Comparison of ENCODE assay signal across 8 cellular contexts in genomic region chr1:207579436-207579799, GRCh38.
DNase-seq lines count a peak whose midpoint lies in the region; ATAC-seq, FAIRE-seq and TF ChIP-seq lines count a peak whose summit lies in the region.

No MANE protein-coding gene starts in this region.

- H4K20me1 ChIP-seq in OCI-LY1 (ENCODE audit: insufficient read depth, low read length) (no peaks in the 10 kb centered on the region), astrocyte (ENCODE audit: insufficient read depth, low read length) (no peaks in the 10 kb centered on the region)

- H3K4me3 ChIP-seq in OCI-LY1 (ENCODE audit: low read depth, low read length, poor library complexity, severe bottlenecking), result no peak overlapping the region
- no peak overlapping the region for H3K4me3 ChIP-seq in astrocyte (ENCODE audit: insufficient read depth, low read depth, low read length)

- peak; percentile 39 for DNase-seq in DMS153 (lab: John Stamatoyannopoulos, UW)
- DNase-seq in GM19239 (ENCODE audit: insufficient read length, low spot score), result peak; percentile 14
- DNase-seq in astrocyte (ENCODE audit: low read depth), result peak; percentile 30
- peak; percentile 78 for DNase-seq in iris pigment epithelial cell (ENCODE audit: low read depth)
- peak; percentile 31 for DNase-seq in stimulated activated CD4-positive, alpha-beta T cell treated with anti-CD3 and anti-CD28 coated beads, Interleukin-4, amount 100 ng/mL, for 24 hours
- no peak for DNase-seq in frontal cortex (ENCODE audit: low spot score in 2 of 2)

- H2AFZ ChIP-seq in OCI-LY1 (ENCODE audit: low read length) (no peak overlapping the region), astrocyte (ENCODE audit: low read depth, low read length) (no peak overlapping the region)

- H3K4me1 Mint-ChIP-seq in astrocyte (ENCODE audit: low read depth, unreplicated experiment), result peaks cover 12% of the 10 kb centered on the region

- H3K9ac ChIP-seq in OCI-LY1 (ENCODE audit: low read length) (no peak overlapping the region), astrocyte (ENCODE audit: low read length) (no peak overlapping the region)

- no peaks in the 10 kb centered on the region for H3F3A ChIP-seq in OCI-LY1 (ENCODE audit: insufficient read depth, low read length)

- no peak overlapping the region for H3K27ac Mint-ChIP-seq in astrocyte (ENCODE audit: unreplicated experiment)

- no peaks in the 10 kb centered on the region for H3K36me3 ChIP-seq in OCI-LY1 (ENCODE audit: insufficient read depth, low read length)
- H3K36me3 ChIP-seq in astrocyte (ENCODE audit: insufficient read depth, low read length), result no peaks in the 10 kb centered on the region

- H3K79me2 ChIP-seq in OCI-LY1 (ENCODE audit: insufficient read depth, low read length), result no peaks in the 10 kb centered on the region
- H3K79me2 ChIP-seq in astrocyte (ENCODE audit: insufficient read depth, low read length), result no peaks in the 10 kb centered on the region

- H3K9me3 ChIP-seq in OCI-LY1 (ENCODE audit: low read length), result no peaks in the 10 kb centered on the region
- no peaks in the 10 kb centered on the region for H3K9me3 ChIP-seq in astrocyte (ENCODE audit: insufficient read depth, low read depth, low read length)

- H3K27me3 ChIP-seq in OCI-LY1 (ENCODE audit: insufficient read depth, low read length) (no peaks in the 10 kb centered on the region), astrocyte (ENCODE audit: insufficient read depth, low read length) (peaks cover 4% of the 10 kb centered on the region)

- peaks cover 8% of the 10 kb centered on the region for H3K27me3 Mint-ChIP-seq in astrocyte (ENCODE audit: low read depth, unreplicated experiment)

- H3K9me2 ChIP-seq in OCI-LY1 (ENCODE audit: low read depth, low read length), result no peaks in the 10 kb centered on the region

- H3K4me3 Mint-ChIP-seq in astrocyte (ENCODE audit: unreplicated experiment), result no peak overlapping the region

- H3K4me2 ChIP-seq in OCI-LY1 (ENCODE audit: low read length) (no peak overlapping the region), astrocyte (ENCODE audit: low read length) (no peak overlapping the region)

- FAIRE-seq in GM19239 (lab: Jason Lieb, UNC) (no peak), astrocyte (lab: Jason Lieb, UNC) (no peak), frontal cortex (lab: Jason Lieb, UNC) (no peak)

- peak; percentile 80 for ATAC-seq in HG03460 (IDR thresholded peaks at IDR 0.05; ENCODE audit: unreplicated experiment)

- H3K4me1 ChIP-seq in OCI-LY1 (ENCODE audit: insufficient read depth, low read length, severe bottlenecking) (no peaks in the 10 kb centered on the region), astrocyte (ENCODE audit: insufficient read depth, low read length) (no peaks in the 10 kb centered on the region)

- H3K27ac ChIP-seq in OCI-LY1 (ENCODE audit: low read depth, low read length, poor library complexity, severe bottlenecking), result no peak overlapping the region
- H3K27ac ChIP-seq in astrocyte (ENCODE audit: low read depth, low read length), result no peak overlapping the region

- TF ChIP-seq CTCF in OCI-LY1 (IDR thresholded peaks at IDR 0.05; ENCODE audit: low read length), result peak; percentile 65
- peak; percentile 50 for TF ChIP-seq CTCF in astrocyte (IDR thresholded peaks at IDR 0.05; ENCODE audit: insufficient read depth, low read depth, low read length)

- H3K9me3 Mint-ChIP-seq in astrocyte (ENCODE audit: unreplicated experiment), result peaks cover 1% of the 10 kb centered on the region

- H3K36me3 Mint-ChIP-seq in astrocyte (ENCODE audit: low read depth, unreplicated experiment), result no peaks in the 10 kb centered on the region

Comparison
In these comparisons a context has a peak if more than half of its experiments do, and no peak if none do; other contexts are left out.
1. DNase-seq: peak in DMS153 (single experiment), GM19239 (single experiment), astrocyte (single experiment), iris pigment epithelial cell (single experiment) and stimulated activated CD4-positive, alpha-beta T cell treated with anti-CD3 and anti-CD28 coated beads, Interleukin-4, amount 100 ng/mL, for 24 hours (single experiment); none in frontal cortex (0 of 2).